19 cellular contexts compared by ENCODE assay signal in genomic region chr17:76534831-76535732, GRCh38. TPM values are rescaled to one million over a fixed set of nuclear protein-coding genes. Genes with fewer than 3 reads are reported as not detected.
DNase-seq lines count a peak whose midpoint lies in the region; ATAC-seq and TF ChIP-seq lines count a peak whose summit lies in the region.
"Had no signal": no experiment of that assay in that cellular context is flagged by ENCODE, and none has a peak within 500 bp of the region (broad histone marks: within the 10 kb centered on the region; RNA-seq: fewer than 3 reads in every experiment).

No MANE protein-coding gene starts in this region.

- H3K9me3 Mint-ChIP-seq in nephron progenitor cell, result no peaks in the 10 kb centered on the region
- no peaks in the 10 kb centered on the region for H3K9me3 Mint-ChIP-seq in T-helper 2 cell treated with Interferon-gamma antibody and Interleukin-4, amounts not matched to agents 5 μg/mL and 100 μg/mL, for 36 hours
- H3K9me3 Mint-ChIP-seq: activated naive CD4-positive, alpha-beta T cell treated with anti-CD3 and anti-CD28 coated beads for 36 hours had no signal

- ATAC-seq in Right ventricle myocardium superior (ENCODE audit: poor library complexity), result no peak
- no peak for ATAC-seq in left cardiac atrium
- ATAC-seq: mucosa of descending colon had no signal

- no peak for TF ChIP-seq CTCF in nephron progenitor cell (IDR thresholded peaks at IDR 0.05)
- no peak for TF ChIP-seq CTCF in prostate gland (IDR thresholded peaks at IDR 0.05)

- H3K27ac Mint-ChIP-seq in nephron progenitor cell, result peak overlapping the region; percentile 88
- H3K27ac Mint-ChIP-seq in T-helper 2 cell treated with Interferon-gamma antibody and Interleukin-4, amounts not matched to agents 5 μg/mL and 100 μg/mL, for 36 hours, result no peak overlapping the region
- H3K27ac Mint-ChIP-seq: activated naive CD4-positive, alpha-beta T cell treated with anti-CD3 and anti-CD28 coated beads for 36 hours had no signal

- DNase-seq in Right ventricle myocardium superior (peak; percentile 40), left cardiac atrium (no peak), nephron progenitor cell (no peak), midbrain (lab: John Stamatoyannopoulos, UW) (no peak), prostate gland (ENCODE audit: low spot score) (no peak)
- DNase-seq in T-helper 2 cell treated with Interferon-gamma antibody and Interleukin-4, amounts not matched to agents 5 μg/mL and 100 μg/mL, for 36 hours (ENCODE audit: low spot score), result no peak
- DNase-seq: ACHN; activated naive CD4-positive, alpha-beta T cell treated with anti-CD3 and anti-CD28 coated beads for 36 hours; Calu3; GOT3; KBM-7; NCI-H1417 treated with DMSO at 0.1 percent for 48 hours; OCI-M1; stimulated activated CD4-positive, alpha-beta T cell treated with anti-CD3 and anti-CD28 coated beads, Interleukin-2, amount 100 ng/mL, for 48 hours had no signal

- WGBS in urinary bladder, result 74% methylated on average over 7 of the region's 7 CpGs
- WGBS in prostate gland, result 82% methylated on average over 7 of the region's 7 CpGs

- H3K27ac ChIP-seq in duodenal mucosa (ENCODE audit: low read depth, low read length) (peak overlapping the region; percentile 23), urinary bladder (ENCODE audit: low read depth) (peak overlapping the region; percentile 72), prostate gland (no peak overlapping the region)

- no peak overlapping the region for H3K4me3 ChIP-seq in duodenal mucosa (ENCODE audit: low read depth in 1 of 2, low read length in 2 of 2)
- peak overlapping the region; percentile 6 for H3K4me3 ChIP-seq in urinary bladder (ENCODE audit: low read depth, low read length)
- no peak overlapping the region for H3K4me3 ChIP-seq in prostate gland
- H3K4me3 ChIP-seq: mucosa of descending colon had no signal

- H3K27me3 ChIP-seq in duodenal mucosa (ENCODE audit: control insufficient read depth in 1 of 2, insufficient read depth in 2 of 2, low read length in 2 of 2) (peaks cover 24 to 31% of the 10 kb centered on the region in 2 donors), prostate gland (replicated peaks; ENCODE audit: insufficient read depth) (peaks cover 3% of the 10 kb centered on the region)

- peaks cover 57% of the 10 kb centered on the region for H3K4me1 Mint-ChIP-seq in nephron progenitor cell
- H3K4me1 Mint-ChIP-seq in T-helper 2 cell treated with Interferon-gamma antibody and Interleukin-4, amounts not matched to agents 5 μg/mL and 100 μg/mL, for 36 hours (ENCODE audit: low read depth), result no peaks in the 10 kb centered on the region

- H3K4me3 Mint-ChIP-seq in nephron progenitor cell, result peak overlapping the region; percentile 6
- no peak overlapping the region for H3K4me3 Mint-ChIP-seq in T-helper 2 cell treated with Interferon-gamma antibody and Interleukin-4, amounts not matched to agents 5 μg/mL and 100 μg/mL, for 36 hours
- H3K4me3 Mint-ChIP-seq: activated naive CD4-positive, alpha-beta T cell treated with anti-CD3 and anti-CD28 coated beads for 36 hours had no signal

- no peaks in the 10 kb centered on the region for H3K9me3 ChIP-seq in duodenal mucosa (ENCODE audit: control insufficient read depth in 1 of 2, low read length in 2 of 2)
- no peaks in the 10 kb centered on the region for H3K9me3 ChIP-seq in prostate gland
- H3K9me3 ChIP-seq: mucosa of descending colon had no signal

- H3K36me3 ChIP-seq in duodenal mucosa (ENCODE audit: control insufficient read depth in 1 of 2, insufficient read depth in 2 of 2, low read length in 2 of 2), result no peaks in the 10 kb centered on the region
- no peaks in the 10 kb centered on the region for H3K36me3 ChIP-seq in urinary bladder (ENCODE audit: insufficient read depth)
- H3K36me3 ChIP-seq in prostate gland, result no peaks in the 10 kb centered on the region

- no peaks in the 10 kb centered on the region for H3K36me3 Mint-ChIP-seq in nephron progenitor cell (ENCODE audit: low read depth)
- no peaks in the 10 kb centered on the region for H3K36me3 Mint-ChIP-seq in T-helper 2 cell treated with Interferon-gamma antibody and Interleukin-4, amounts not matched to agents 5 μg/mL and 100 μg/mL, for 36 hours (ENCODE audit: low read depth)

- no peak for TF ChIP-seq POLR2A in prostate gland (IDR thresholded peaks at IDR 0.05)

- intact Hi-C loops in Right ventricle myocardium superior (cut with DNase I) (no loop called here), left cardiac atrium (cut with DNase I) (no loop called here), prostate gland (cut with DNase I) (no loop called here)

- H3K9ac ChIP-seq in duodenal mucosa (ENCODE audit: low read depth in 1 of 2, low read length in 2 of 2), result no peak overlapping the region

- H3K4me1 ChIP-seq in duodenal mucosa (ENCODE audit: control insufficient read depth in 1 of 2, insufficient read depth in 2 of 2, low read length in 2 of 2) (peaks cover 6 to 12% of the 10 kb centered on the region in 2 donors), urinary bladder (ENCODE audit: insufficient read depth) (peaks cover 2% of the 10 kb centered on the region), prostate gland (replicated peaks) (peaks cover 5% of the 10 kb centered on the region)

- peaks cover 54% of the 10 kb centered on the region for H3K27me3 Mint-ChIP-seq in nephron progenitor cell (ENCODE audit: low read depth, poor library complexity)
- peaks cover 34% of the 10 kb centered on the region for H3K27me3 Mint-ChIP-seq in T-helper 2 cell treated with Interferon-gamma antibody and Interleukin-4, amounts not matched to agents 5 μg/mL and 100 μg/mL, for 36 hours (ENCODE audit: low read depth)

RNA-seq across cellular contexts. Expression of gene CYGB, which starts 2.4 kb away (rescaled TPM):
- 34.2 TPM for total RNA-seq in Right ventricle myocardium superior
- total RNA-seq in left cardiac atrium, result 10 to 100 TPM; 45.7 to 70.8 TPM
- 14.4 TPM for total RNA-seq in urinary bladder
- 68.7 TPM for polyA plus RNA-seq in urinary bladder
- total RNA-seq in prostate gland, result 10 to 100 TPM in 1 of 2 donors, 1 to 10 TPM in 1; 7.0 to 13.8 TPM
- total RNA-seq: activated naive CD4-positive, alpha-beta T cell treated with anti-CD3 and anti-CD28 coated beads for 36 hours; Calu3 had no signal

RNA-seq across cellular contexts. Expression of gene PRCD, which starts 4.8 kb away (rescaled TPM):
- 4.0 TPM for total RNA-seq in Right ventricle myocardium superior
- total RNA-seq in left cardiac atrium, result 1 to 10 TPM; 5.5 to 7.7 TPM
- 7.1 TPM for total RNA-seq in urinary bladder
- 10.6 TPM for polyA plus RNA-seq in urinary bladder
- under 1 TPM; 0.36 to 0.85 TPM for total RNA-seq in prostate gland
- total RNA-seq: activated naive CD4-positive, alpha-beta T cell treated with anti-CD3 and anti-CD28 coated beads for 36 hours; bronchial epithelial cell; Calu3; NCI-H460 had no signal

RNA-seq across cellular contexts. Expression of gene RHBDF2, which starts 33.9 kb away (rescaled TPM):
- total RNA-seq in Right ventricle myocardium superior, result 15.4 TPM
- 10 to 100 TPM; 16.0 to 18.9 TPM for total RNA-seq in left cardiac atrium
- 4.2 TPM for total RNA-seq in urinary bladder
- 17.2 TPM for polyA plus RNA-seq in urinary bladder
- total RNA-seq in prostate gland, result 10 to 100 TPM; 29.9 to 31.1 TPM

RNA-seq across cellular contexts. Expression of gene ST6GALNAC2, which starts 50.6 kb away (rescaled TPM):
- total RNA-seq in Right ventricle myocardium superior (6.1 TPM), left cardiac atrium (1 to 10 TPM; 5.0 to 5.1 TPM), urinary bladder (10.3 TPM), prostate gland (10 to 100 TPM; 21.0 to 23.1 TPM)
- 7.6 TPM for polyA plus RNA-seq in urinary bladder
- total RNA-seq: activated naive CD4-positive, alpha-beta T cell treated with anti-CD3 and anti-CD28 coated beads for 36 hours had no signal

Comparison
In these comparisons a context has a peak if more than half of its experiments do, and no peak if none do; other contexts are left out.
1. H3K27ac ChIP-seq: peak in duodenal mucosa (single experiment) and urinary bladder (single experiment); none in prostate gland (0 of 2).